Comparison of ENCODE assay signal across 1 cellular context in genomic region chr2:215771241-215771640, GRCh38.
TF ChIP-seq lines count a peak whose summit lies in the region.

No MANE protein-coding gene starts in this region.

TF ChIP-seq in GM23338, 12 proteins besides CTCF, POLR2A, EP300 and RAD21 (continued from another document):
- TF ChIP-seq EZH2phosphoT487 (IDR thresholded peaks at IDR 0.05; ENCODE audit: unreplicated experiment) (no peak), POLR2AphosphoS5 (IDR thresholded peaks at IDR 0.05; ENCODE audit: low read depth) (no peak), NANOG (IDR thresholded peaks at IDR 0.05; ENCODE audit: borderline replicate concordance) (no peak), EZH2 (IDR thresholded peaks at IDR 0.05; ENCODE audit: low read depth, unreplicated experiment) (no peak), CREB1 (CRISPR knock-in tag; IDR thresholded peaks at IDR 0.05; ENCODE audit: low read depth) (no peak)
- TF ChIP-seq, protein P1, sequence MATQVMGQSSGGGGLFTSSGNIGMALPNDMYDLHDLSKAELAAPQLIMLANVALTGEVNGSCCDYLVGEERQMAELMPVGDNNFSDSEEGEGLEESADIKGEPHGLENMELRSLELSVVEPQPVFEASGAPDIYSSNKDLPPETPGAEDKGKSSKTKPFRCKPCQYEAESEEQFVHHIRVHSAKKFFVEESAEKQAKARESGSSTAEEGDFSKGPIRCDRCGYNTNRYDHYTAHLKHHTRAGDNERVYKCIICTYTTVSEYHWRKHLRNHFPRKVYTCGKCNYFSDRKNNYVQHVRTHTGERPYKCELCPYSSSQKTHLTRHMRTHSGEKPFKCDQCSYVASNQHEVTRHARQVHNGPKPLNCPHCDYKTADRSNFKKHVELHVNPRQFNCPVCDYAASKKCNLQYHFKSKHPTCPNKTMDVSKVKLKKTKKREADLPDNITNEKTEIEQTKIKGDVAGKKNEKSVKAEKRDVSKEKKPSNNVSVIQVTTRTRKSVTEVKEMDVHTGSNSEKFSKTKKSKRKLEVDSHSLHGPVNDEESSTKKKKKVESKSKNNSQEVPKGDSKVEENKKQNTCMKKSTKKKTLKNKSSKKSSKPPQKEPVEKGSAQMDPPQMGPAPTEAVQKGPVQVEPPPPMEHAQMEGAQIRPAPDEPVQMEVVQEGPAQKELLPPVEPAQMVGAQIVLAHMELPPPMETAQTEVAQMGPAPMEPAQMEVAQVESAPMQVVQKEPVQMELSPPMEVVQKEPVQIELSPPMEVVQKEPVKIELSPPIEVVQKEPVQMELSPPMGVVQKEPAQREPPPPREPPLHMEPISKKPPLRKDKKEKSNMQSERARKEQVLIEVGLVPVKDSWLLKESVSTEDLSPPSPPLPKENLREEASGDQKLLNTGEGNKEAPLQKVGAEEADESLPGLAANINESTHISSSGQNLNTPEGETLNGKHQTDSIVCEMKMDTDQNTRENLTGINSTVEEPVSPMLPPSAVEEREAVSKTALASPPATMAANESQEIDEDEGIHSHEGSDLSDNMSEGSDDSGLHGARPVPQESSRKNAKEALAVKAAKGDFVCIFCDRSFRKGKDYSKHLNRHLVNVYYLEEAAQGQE (IDR thresholded peaks at IDR 0.05; ENCODE audit: unreplicated experiment), result no peak
